34 cellular contexts compared by ENCODE assay signal in genomic region chr4:124635331-124635730, GRCh38.
"Had no signal": no experiment of that assay in that cellular context is flagged by ENCODE, and none has a peak within 500 bp of the region (broad histone marks: within the 10 kb centered on the region; RNA-seq: fewer than 3 reads in every experiment).

No MANE protein-coding gene starts in this region.

- H3K4me3 Mint-ChIP-seq: activated B cell treated with CpG ODN at 0.5 μM for 24 hours; activated CD8-positive, alpha-beta memory T cell treated with anti-CD3 and anti-CD28 coated beads, Interleukin-2, amount 10 ng/mL, durations not matched to agents 7 days and 5 days; activated CD8-positive, alpha-beta T cell treated with anti-CD3 and anti-CD28 coated beads, Interleukin-2, amount 10 ng/mL, durations not matched to agents 7 days and 5 days; activated naive CD8-positive, alpha-beta T cell; mesothelial cell of epicardium; naive B cell; stimulated activated effector memory CD8-positive, alpha-beta T cell treated with anti-CD3 and anti-CD28 coated beads, Interleukin-12 subunit alpha, Interleukin-12 subunit beta, amount 100 ng/mL, for 72 hours; stimulated activated naive CD8-positive, alpha-beta T cell treated with anti-CD3 and anti-CD28 coated beads, Interleukin-15, Interleukin-2, amounts not matched to agents 100 ng/mL and 50 ng/mL, for 24 hours; T-helper 1 cell treated with Interleukin-12 subunit alpha and Interleukin-12 subunit beta and Interleukin-4 antibody, amounts not matched to agents 30 μg/mL and 1 μg/mL, for 36 hours; type B pancreatic cell had no signal

- H3K9me3 ChIP-seq: colonic mucosa, pancreas, prostate gland, sigmoid colon, thoracic aorta, uterus had no signal

- H3K36me3 Mint-ChIP-seq: activated CD8-positive, alpha-beta memory T cell treated with anti-CD3 and anti-CD28 coated beads, Interleukin-2, amount 10 ng/mL, durations not matched to agents 7 days and 5 days; activated naive CD8-positive, alpha-beta T cell; naive B cell; stimulated activated effector memory CD8-positive, alpha-beta T cell treated with anti-CD3 and anti-CD28 coated beads, Interleukin-12 subunit alpha, Interleukin-12 subunit beta, amount 100 ng/mL, for 72 hours; type B pancreatic cell had no signal

- H3K4me3 ChIP-seq: cardiac muscle cell, colonic mucosa, dorsolateral prefrontal cortex, pancreas, prostate gland, sigmoid colon, thoracic aorta, uterus had no signal

- H3K4me1 Mint-ChIP-seq: activated B cell treated with CpG ODN at 0.5 μM for 24 hours; activated CD8-positive, alpha-beta memory T cell treated with anti-CD3 and anti-CD28 coated beads, Interleukin-2, amount 10 ng/mL, durations not matched to agents 7 days and 5 days; naive B cell; stimulated activated effector memory CD8-positive, alpha-beta T cell treated with anti-CD3 and anti-CD28 coated beads, Interleukin-12 subunit alpha, Interleukin-12 subunit beta, amount 100 ng/mL, for 72 hours had no signal

- H3K9me3 Mint-ChIP-seq: T-helper 1 cell treated with Interleukin-12 subunit alpha and Interleukin-12 subunit beta and Interleukin-4 antibody, amounts not matched to agents 30 μg/mL and 1 μg/mL, for 36 hours; type B pancreatic cell had no signal

- H3K27ac Mint-ChIP-seq: activated B cell treated with CpG ODN at 0.5 μM for 24 hours; activated CD8-positive, alpha-beta memory T cell treated with anti-CD3 and anti-CD28 coated beads, Interleukin-2, amount 10 ng/mL, durations not matched to agents 7 days and 5 days; activated CD8-positive, alpha-beta T cell treated with anti-CD3 and anti-CD28 coated beads, Interleukin-2, amount 10 ng/mL, durations not matched to agents 7 days and 5 days; activated naive CD8-positive, alpha-beta T cell; mesothelial cell of epicardium; naive B cell; stimulated activated effector memory CD8-positive, alpha-beta T cell treated with anti-CD3 and anti-CD28 coated beads, Interleukin-12 subunit alpha, Interleukin-12 subunit beta, amount 100 ng/mL, for 72 hours; stimulated activated naive CD8-positive, alpha-beta T cell treated with anti-CD3 and anti-CD28 coated beads, Interleukin-15, Interleukin-2, amounts not matched to agents 100 ng/mL and 50 ng/mL, for 24 hours; T-helper 1 cell treated with Interleukin-12 subunit alpha and Interleukin-12 subunit beta and Interleukin-4 antibody, amounts not matched to agents 30 μg/mL and 1 μg/mL, for 36 hours; type B pancreatic cell had no signal

- ATAC-seq: activated CD8-positive, alpha-beta memory T cell treated with anti-CD3 and anti-CD28 coated beads, Interleukin-2, amount 10 ng/mL, durations not matched to agents 7 days and 5 days; activated CD8-positive, alpha-beta T cell treated with anti-CD3 and anti-CD28 coated beads, Interleukin-2, amount 10 ng/mL, durations not matched to agents 7 days and 5 days; esophagus mucosa; foreskin keratinocyte; left ventricle myocardium superior; pancreas; stimulated activated effector memory CD8-positive, alpha-beta T cell treated with anti-CD3 and anti-CD28 coated beads, Interleukin-12 subunit alpha, Interleukin-12 subunit beta, amount 100 ng/mL, for 72 hours had no signal

- H3K27me3 ChIP-seq: cardiac muscle cell, colonic mucosa, dorsolateral prefrontal cortex, foreskin keratinocyte, pancreas, sigmoid colon, uterus had no signal

- DNase-seq: activated B cell treated with CpG ODN at 0.5 μM for 24 hours; activated CD4-positive, alpha-beta T cell treated with anti-CD3 and anti-CD28 coated beads, Interleukin-2, amount 50 U/mL, for 1 hour; activated CD8-positive, alpha-beta memory T cell treated with anti-CD3 and anti-CD28 coated beads, Interleukin-2, amount 10 ng/mL, durations not matched to agents 7 days and 5 days; activated CD8-positive, alpha-beta T cell treated with anti-CD3 and anti-CD28 coated beads, Interleukin-2, amount 10 ng/mL, durations not matched to agents 7 days and 5 days; activated effector memory CD4-positive, alpha-beta T cell treated with Interleukin-2 at 50 U/mL for 16 hours; activated naive CD4-positive, alpha-beta T cell treated with Interleukin-2 at 50 U/mL for 16 hours; activated T-cell treated with anti-CD3 and anti-CD28 coated beads, Interleukin-2, amount 50 U/mL, for 48 hours; aorta; cerebellar nuclear complex; colonic mucosa; dorsolateral prefrontal cortex; effector memory CD4-positive, alpha-beta T cell; foreskin keratinocyte; islet precursor cell; left ventricle myocardium superior; mammary epithelial cell; naive B cell; nucleus accumbens; pancreas; sigmoid colon; small intestine; stimulated activated CD4-positive, alpha-beta T cell treated with anti-CD3 and anti-CD28 coated beads, Interleukin-4, amount 100 ng/mL, for 24 hours; T-helper 9 cell; uterus had no signal

- H3K27ac ChIP-seq: cardiac muscle cell, colonic mucosa, dorsolateral prefrontal cortex, foreskin keratinocyte, pancreas, prostate gland, sigmoid colon, thoracic aorta, uterus had no signal

- FAIRE-seq: pancreas, small intestine had no signal

- H3K27me3 Mint-ChIP-seq: activated B cell treated with CpG ODN at 0.5 μM for 24 hours; activated CD8-positive, alpha-beta memory T cell treated with anti-CD3 and anti-CD28 coated beads, Interleukin-2, amount 10 ng/mL, durations not matched to agents 7 days and 5 days; activated naive CD8-positive, alpha-beta T cell; naive B cell; stimulated activated naive CD8-positive, alpha-beta T cell treated with anti-CD3 and anti-CD28 coated beads, Interleukin-15, Interleukin-2, amounts not matched to agents 100 ng/mL and 50 ng/mL, for 24 hours; type B pancreatic cell had no signal

- H3K36me3 ChIP-seq: cardiac muscle cell, colonic mucosa, pancreas, prostate gland, sigmoid colon, thoracic aorta, uterus had no signal

- H3K4me1 ChIP-seq: colonic mucosa, prostate gland, sigmoid colon, uterus had no signal
